Comparison of ENCODE assay signal across 25 cellular contexts in the genomic region with DNA sequence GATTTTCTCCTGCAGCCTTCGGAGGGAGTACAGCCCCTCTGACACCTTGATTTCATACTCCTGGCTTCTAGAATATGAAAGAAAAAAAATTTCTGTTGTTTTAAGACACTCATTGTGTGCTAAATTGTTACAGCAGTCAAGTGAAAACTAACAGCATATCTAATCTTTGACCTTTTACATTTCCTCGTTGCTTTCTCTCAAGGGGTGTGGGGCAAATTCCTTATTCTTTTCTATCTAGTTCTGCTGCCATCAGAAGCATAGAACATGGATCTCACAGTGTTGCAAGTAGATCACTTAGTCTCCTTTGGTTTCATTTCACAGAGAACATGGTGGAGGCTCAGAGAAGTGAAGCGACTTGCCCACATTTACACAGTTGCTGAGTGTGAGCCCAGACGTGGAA.
"Had no signal": no experiment of that assay in that cellular context is flagged by ENCODE, and none has a peak within 500 bp of the region (broad histone marks: within the 10 kb centered on the region; RNA-seq: fewer than 3 reads in every experiment).

No MANE protein-coding gene starts in this region.

- H3K9me3 Mint-ChIP-seq: activated B cell treated with CpG ODN at 0.5 μM for 24 hours; activated T-helper 2 cell treated with anti-CD3 and anti-CD28 coated beads, Interferon-gamma antibody, Interleukin-2, Interleukin-4, amounts not matched to agents 10 μg/mL and 5 μg/mL and 100 μg/mL, durations not matched to agents 14 hours and 24 hours and 36 hours; dendritic cell treated with granulocyte-macrophage colony-stimulating factor and Interleukin-4, amounts not matched to agents 40 ng/mL and 50 ng/mL, for 4 days; nephron progenitor cell had no signal

- H3K4me3 Mint-ChIP-seq: activated B cell treated with CpG ODN at 0.5 μM for 24 hours; activated CD8-positive, alpha-beta memory T cell treated with anti-CD3 and anti-CD28 coated beads, Interleukin-2, amount 10 ng/mL, durations not matched to agents 7 days and 5 days; activated CD8-positive, alpha-beta T cell treated with anti-CD3 and anti-CD28 coated beads, Interleukin-2, amount 10 ng/mL, durations not matched to agents 7 days and 5 days; activated naive CD4-positive, alpha-beta T cell treated with anti-CD3 and anti-CD28 coated beads, Interleukin-2, amount 50 U/mL, for 24 hours; activated naive CD8-positive, alpha-beta T cell treated with anti-CD3 and anti-CD28 coated beads, Interleukin-2, amount 50 U/mL, for 24 hours; dendritic cell treated with granulocyte-macrophage colony-stimulating factor and Interleukin-4, amounts not matched to agents 40 ng/mL and 50 ng/mL, for 4 days; endodermal cell; nephron progenitor cell had no signal

- H3K9me3 ChIP-seq: heart left ventricle, left lung, lower lobe of right lung, pancreas, psoas muscle, spleen, stomach, tibial nerve, uterus had no signal

- H3K27ac ChIP-seq: foreskin keratinocyte, lower lobe of right lung, pancreas, psoas muscle, tibial nerve, uterus had no signal

- H3K4me1 ChIP-seq: uterus had no signal

- H3K27ac Mint-ChIP-seq: activated B cell treated with CpG ODN at 0.5 μM for 24 hours; activated CD8-positive, alpha-beta memory T cell treated with anti-CD3 and anti-CD28 coated beads, Interleukin-2, amount 10 ng/mL, durations not matched to agents 7 days and 5 days; activated CD8-positive, alpha-beta T cell treated with anti-CD3 and anti-CD28 coated beads, Interleukin-2, amount 10 ng/mL, durations not matched to agents 7 days and 5 days; activated naive CD4-positive, alpha-beta T cell treated with anti-CD3 and anti-CD28 coated beads, Interleukin-2, amount 50 U/mL, for 24 hours; activated naive CD8-positive, alpha-beta T cell treated with anti-CD3 and anti-CD28 coated beads, Interleukin-2, amount 50 U/mL, for 24 hours; activated T-helper 2 cell treated with anti-CD3 and anti-CD28 coated beads, Interferon-gamma antibody, Interleukin-2, Interleukin-4, amounts not matched to agents 10 μg/mL and 5 μg/mL and 100 μg/mL, durations not matched to agents 14 hours and 24 hours and 36 hours; endodermal cell; nephron progenitor cell had no signal

- DNase-seq: activated B cell treated with CpG ODN at 0.5 μM for 24 hours; activated CD8-positive, alpha-beta memory T cell treated with anti-CD3 and anti-CD28 coated beads, Interleukin-2, amount 10 ng/mL, durations not matched to agents 7 days and 5 days; activated CD8-positive, alpha-beta T cell treated with anti-CD3 and anti-CD28 coated beads, Interleukin-2, amount 10 ng/mL, durations not matched to agents 7 days and 5 days; activated naive CD8-positive, alpha-beta T cell treated with anti-CD3 and anti-CD28 coated beads, Interleukin-2, amount 50 U/mL, for 24 hours; activated T-cell treated with anti-CD3 and anti-CD28 coated beads, Interleukin-2, amount 50 U/mL, for 48 hours; amygdala; caudate nucleus; endodermal cell; foreskin keratinocyte; heart left ventricle; kidney glomerular epithelial cell; left lung; lower lobe of right lung; mesendoderm; nephron progenitor cell; pancreas; psoas muscle; spleen; stomach; T-helper 2 cell; uterus had no signal

- H3K4me3 ChIP-seq: heart left ventricle, left lung, lower lobe of right lung, pancreas, psoas muscle, spleen, stomach, tibial nerve, uterus had no signal

- H3K27me3 ChIP-seq: foreskin keratinocyte, heart left ventricle, left lung, pancreas, spleen, stomach, tibial nerve, uterus had no signal

- H3K36me3 Mint-ChIP-seq: activated CD8-positive, alpha-beta memory T cell treated with anti-CD3 and anti-CD28 coated beads, Interleukin-2, amount 10 ng/mL, durations not matched to agents 7 days and 5 days; activated naive CD4-positive, alpha-beta T cell treated with anti-CD3 and anti-CD28 coated beads, Interleukin-2, amount 50 U/mL, for 24 hours had no signal

- H3K36me3 ChIP-seq: heart left ventricle, left lung, lower lobe of right lung, pancreas, spleen, stomach, tibial nerve, uterus had no signal
